ENCODE assay signal across 1 cellular context in the genomic region with DNA sequence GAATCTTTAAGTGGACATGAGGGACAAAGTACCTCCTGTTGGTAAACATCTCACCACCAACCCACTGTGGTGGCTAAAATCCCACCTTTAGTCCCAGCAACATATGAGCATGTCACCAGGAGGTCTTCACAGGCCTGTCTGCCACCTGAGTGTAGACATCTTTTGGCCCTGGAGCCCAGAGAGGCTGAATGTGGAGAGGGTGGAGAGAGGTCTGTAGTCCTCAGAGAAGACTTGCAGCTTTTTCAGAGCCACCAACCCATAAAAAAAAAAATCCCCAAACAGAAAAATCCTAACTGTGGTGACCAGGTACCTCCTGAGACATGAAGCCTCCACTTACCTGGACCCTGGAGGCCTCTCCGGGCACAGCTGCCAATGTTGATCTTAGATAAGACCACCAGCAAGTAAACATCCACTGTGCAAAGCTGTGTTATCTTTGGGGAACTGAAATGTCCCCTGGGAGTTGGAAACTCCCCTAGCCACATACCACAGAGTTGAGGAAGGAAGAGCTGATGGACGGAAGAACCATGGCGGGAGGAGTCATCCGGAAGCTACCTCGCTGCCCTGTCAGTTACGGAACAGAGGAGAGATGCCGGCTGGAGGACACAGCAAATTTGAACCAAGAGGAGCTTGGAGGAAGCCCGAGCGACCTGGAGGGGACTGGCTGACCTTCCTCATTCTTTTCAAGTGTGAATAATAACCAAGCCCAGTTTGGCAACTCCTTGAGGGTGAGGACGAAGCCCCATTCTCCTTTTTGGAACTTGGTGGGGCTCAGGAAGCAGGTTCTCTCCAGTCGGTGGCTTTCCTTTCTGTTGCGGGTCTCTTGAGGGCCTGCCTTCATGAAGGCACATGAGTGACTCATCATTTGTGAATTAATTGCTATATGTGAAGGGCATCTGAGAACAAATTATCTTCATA.
TF ChIP-seq lines count a peak whose summit lies in the region.

A gene with protein sequence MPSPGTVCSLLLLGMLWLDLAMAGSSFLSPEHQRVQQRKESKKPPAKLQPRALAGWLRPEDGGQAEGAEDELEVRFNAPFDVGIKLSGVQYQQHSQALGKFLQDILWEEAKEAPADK (minus strand): TSS at position 443 of the 915 bp plus-strand sequence. CDS start 2,767 bp downstream, outside the sequence.

TF ChIP-seq in HepG2, 621 proteins besides CTCF, POLR2A, EP300 and RAD21 (continued from another document and continues in another):
- TF ChIP-seq, protein P1, sequence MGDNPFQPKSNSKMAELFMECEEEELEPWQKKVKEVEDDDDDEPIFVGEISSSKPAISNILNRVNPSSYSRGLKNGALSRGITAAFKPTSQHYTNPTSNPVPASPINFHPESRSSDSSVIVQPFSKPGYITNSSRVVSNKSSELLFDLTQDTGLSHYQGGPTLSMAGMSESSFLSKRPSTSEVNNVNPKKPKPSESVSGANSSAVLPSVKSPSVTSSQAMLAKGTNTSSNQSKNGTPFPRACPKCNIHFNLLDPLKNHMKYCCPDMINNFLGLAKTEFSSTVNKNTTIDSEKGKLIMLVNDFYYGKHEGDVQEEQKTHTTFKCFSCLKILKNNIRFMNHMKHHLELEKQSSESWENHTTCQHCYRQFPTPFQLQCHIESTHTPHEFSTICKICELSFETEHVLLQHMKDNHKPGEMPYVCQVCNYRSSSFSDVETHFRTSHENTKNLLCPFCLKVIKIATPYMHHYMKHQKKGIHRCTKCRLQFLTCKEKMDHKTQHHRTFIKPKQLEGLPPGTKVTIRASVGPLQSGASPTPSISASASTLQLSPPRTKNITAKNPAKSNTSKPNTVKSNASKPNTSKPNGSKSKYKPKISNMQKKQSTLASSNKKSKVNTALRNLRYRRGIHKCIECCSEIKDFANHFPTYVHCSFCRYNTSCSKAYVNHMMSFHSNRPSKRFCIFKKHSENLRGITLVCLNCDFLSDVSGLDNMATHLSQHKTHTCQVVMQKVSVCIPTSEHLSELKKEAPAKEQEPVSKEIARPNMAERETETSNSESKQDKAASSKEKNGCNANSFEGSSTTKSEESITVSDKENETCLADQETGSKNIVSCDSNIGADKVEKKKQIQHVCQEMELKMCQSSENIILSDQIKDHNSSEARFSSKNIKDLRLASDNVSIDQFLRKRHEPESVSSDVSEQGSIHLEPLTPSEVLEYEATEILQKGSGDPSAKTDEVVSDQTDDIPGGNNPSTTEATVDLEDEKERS (CRISPR knock-in tag; IDR thresholded peaks at IDR 0.05), result no peak
- TF ChIP-seq FOXO1 (CRISPR knock-in tag; IDR thresholded peaks at IDR 0.05) (peak; percentile 83), ZNF605 (CRISPR knock-in tag; IDR thresholded peaks at IDR 0.05) (0 out of 2 replicates have a peak, but pooled peaks have one; percentile 26), ZNF484 (CRISPR knock-in tag; IDR thresholded peaks at IDR 0.05; ENCODE audit: borderline replicate concordance, low read depth) (no peak), ZNF343 (CRISPR knock-in tag; IDR thresholded peaks at IDR 0.05) (no peak), ZNF263 (CRISPR knock-in tag; IDR thresholded peaks at IDR 0.05) (peak; percentile 83), ZNF775 (CRISPR knock-in tag; IDR thresholded peaks at IDR 0.05; ENCODE audit: borderline replicate concordance) (no peak), JDP2 (CRISPR knock-in tag; IDR thresholded peaks at IDR 0.05; ENCODE audit: borderline replicate concordance) (no peak), ZNF816 (CRISPR knock-in tag; IDR thresholded peaks at IDR 0.05; ENCODE audit: borderline replicate concordance) (no peak), SP140L (CRISPR knock-in tag; IDR thresholded peaks at IDR 0.05; ENCODE audit: borderline replicate concordance) (no peak), ZBTB8A (CRISPR knock-in tag; IDR thresholded peaks at IDR 0.05; ENCODE audit: borderline replicate concordance, low read depth) (no peak), ELF1 (CRISPR knock-in tag; IDR thresholded peaks at IDR 0.05) (peak; percentile 59), POGZ (CRISPR knock-in tag; IDR thresholded peaks at IDR 0.05) (0 out of 2 replicates have a peak, but pooled peaks have one; percentile 39), SIX4 (CRISPR knock-in tag; IDR thresholded peaks at IDR 0.05) (0 out of 2 replicates have a peak, but pooled peaks have one; percentile 12), FOXA1 (IDR thresholded peaks at IDR 0.05) (peak; percentile 63), FOXA1 (CRISPR knock-in tag; IDR thresholded peaks at IDR 0.05) (peak; percentile 95), HNRNPH1 (optimal IDR thresholded peaks at IDR 0.05; ENCODE audit: low read depth, low read length) (no peak), RFX5 (IDR thresholded peaks at IDR 0.05; ENCODE audit: low read depth, low read length) (no peak), ZNF431 (CRISPR knock-in tag; IDR thresholded peaks at IDR 0.05; ENCODE audit: borderline replicate concordance, low read depth) (0 out of 2 replicates have a peak, but pooled peaks have one; percentile 54), FOXA3 (CRISPR knock-in tag; IDR thresholded peaks at IDR 0.05) (peak; percentile 92), POLR2AphosphoS5 (IDR thresholded peaks at IDR 0.05; ENCODE audit: low read depth, low read length) (no peak), ZBTB38 (CRISPR knock-in tag; IDR thresholded peaks at IDR 0.05) (peak; percentile 75; the same call in 1 of the 2 replicates), RXRA (CRISPR knock-in tag; IDR thresholded peaks at IDR 0.05) (peak; percentile 47; the same call in 1 of the 2 replicates), ZNF572 (CRISPR knock-in tag; IDR thresholded peaks at IDR 0.05) (no peak)
- TF ChIP-seq, protein P2, sequence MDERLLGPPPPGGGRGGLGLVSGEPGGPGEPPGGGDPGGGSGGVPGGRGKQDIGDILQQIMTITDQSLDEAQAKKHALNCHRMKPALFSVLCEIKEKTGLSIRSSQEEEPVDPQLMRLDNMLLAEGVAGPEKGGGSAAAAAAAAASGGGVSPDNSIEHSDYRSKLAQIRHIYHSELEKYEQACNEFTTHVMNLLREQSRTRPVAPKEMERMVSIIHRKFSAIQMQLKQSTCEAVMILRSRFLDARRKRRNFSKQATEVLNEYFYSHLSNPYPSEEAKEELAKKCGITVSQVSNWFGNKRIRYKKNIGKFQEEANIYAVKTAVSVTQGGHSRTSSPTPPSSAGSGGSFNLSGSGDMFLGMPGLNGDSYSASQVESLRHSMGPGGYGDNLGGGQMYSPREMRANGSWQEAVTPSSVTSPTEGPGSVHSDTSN (CRISPR knock-in tag; IDR thresholded peaks at IDR 0.05), result 0 out of 2 replicates have a peak, but pooled peaks have one; percentile 24
- TF ChIP-seq, protein P3, sequence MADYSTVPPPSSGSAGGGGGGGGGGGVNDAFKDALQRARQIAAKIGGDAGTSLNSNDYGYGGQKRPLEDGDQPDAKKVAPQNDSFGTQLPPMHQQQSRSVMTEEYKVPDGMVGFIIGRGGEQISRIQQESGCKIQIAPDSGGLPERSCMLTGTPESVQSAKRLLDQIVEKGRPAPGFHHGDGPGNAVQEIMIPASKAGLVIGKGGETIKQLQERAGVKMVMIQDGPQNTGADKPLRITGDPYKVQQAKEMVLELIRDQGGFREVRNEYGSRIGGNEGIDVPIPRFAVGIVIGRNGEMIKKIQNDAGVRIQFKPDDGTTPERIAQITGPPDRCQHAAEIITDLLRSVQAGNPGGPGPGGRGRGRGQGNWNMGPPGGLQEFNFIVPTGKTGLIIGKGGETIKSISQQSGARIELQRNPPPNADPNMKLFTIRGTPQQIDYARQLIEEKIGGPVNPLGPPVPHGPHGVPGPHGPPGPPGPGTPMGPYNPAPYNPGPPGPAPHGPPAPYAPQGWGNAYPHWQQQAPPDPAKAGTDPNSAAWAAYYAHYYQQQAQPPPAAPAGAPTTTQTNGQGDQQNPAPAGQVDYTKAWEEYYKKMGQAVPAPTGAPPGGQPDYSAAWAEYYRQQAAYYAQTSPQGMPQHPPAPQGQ (CRISPR knock-in tag; IDR thresholded peaks at IDR 0.05; ENCODE audit: borderline replicate concordance), result no peak
- TF ChIP-seq, protein P4, sequence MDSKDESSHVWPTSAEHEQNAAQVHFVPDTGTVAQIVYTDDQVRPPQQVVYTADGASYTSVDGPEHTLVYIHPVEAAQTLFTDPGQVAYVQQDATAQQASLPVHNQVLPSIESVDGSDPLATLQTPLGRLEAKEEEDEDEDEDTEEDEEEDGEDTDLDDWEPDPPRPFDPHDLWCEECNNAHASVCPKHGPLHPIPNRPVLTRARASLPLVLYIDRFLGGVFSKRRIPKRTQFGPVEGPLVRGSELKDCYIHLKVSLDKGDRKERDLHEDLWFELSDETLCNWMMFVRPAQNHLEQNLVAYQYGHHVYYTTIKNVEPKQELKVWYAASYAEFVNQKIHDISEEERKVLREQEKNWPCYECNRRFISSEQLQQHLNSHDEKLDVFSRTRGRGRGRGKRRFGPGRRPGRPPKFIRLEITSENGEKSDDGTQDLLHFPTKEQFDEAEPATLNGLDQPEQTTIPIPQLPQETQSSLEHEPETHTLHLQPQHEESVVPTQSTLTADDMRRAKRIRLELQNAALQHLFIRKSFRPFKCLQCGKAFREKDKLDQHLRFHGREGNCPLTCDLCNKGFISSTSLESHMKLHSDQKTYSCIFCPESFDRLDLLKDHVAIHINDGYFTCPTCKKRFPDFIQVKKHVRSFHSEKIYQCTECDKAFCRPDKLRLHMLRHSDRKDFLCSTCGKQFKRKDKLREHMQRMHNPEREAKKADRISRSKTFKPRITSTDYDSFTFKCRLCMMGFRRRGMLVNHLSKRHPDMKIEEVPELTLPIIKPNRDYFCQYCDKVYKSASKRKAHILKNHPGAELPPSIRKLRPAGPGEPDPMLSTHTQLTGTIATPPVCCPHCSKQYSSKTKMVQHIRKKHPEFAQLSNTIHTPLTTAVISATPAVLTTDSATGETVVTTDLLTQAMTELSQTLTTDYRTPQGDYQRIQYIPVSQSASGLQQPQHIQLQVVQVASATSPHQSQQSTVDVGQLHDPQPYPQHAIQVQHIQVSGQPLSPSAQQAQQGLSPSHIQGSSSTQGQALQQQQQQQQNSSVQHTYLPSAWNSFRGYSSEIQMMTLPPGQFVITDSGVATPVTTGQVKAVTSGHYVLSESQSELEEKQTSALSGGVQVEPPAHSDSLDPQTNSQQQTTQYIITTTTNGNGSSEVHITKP (CRISPR knock-in tag; IDR thresholded peaks at IDR 0.05; ENCODE audit: low read depth), result peak; percentile 65
- TF ChIP-seq, protein P5, sequence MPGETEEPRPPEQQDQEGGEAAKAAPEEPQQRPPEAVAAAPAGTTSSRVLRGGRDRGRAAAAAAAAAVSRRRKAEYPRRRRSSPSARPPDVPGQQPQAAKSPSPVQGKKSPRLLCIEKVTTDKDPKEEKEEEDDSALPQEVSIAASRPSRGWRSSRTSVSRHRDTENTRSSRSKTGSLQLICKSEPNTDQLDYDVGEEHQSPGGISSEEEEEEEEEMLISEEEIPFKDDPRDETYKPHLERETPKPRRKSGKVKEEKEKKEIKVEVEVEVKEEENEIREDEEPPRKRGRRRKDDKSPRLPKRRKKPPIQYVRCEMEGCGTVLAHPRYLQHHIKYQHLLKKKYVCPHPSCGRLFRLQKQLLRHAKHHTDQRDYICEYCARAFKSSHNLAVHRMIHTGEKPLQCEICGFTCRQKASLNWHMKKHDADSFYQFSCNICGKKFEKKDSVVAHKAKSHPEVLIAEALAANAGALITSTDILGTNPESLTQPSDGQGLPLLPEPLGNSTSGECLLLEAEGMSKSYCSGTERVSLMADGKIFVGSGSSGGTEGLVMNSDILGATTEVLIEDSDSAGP (CRISPR knock-in tag; IDR thresholded peaks at IDR 0.05; ENCODE audit: borderline replicate concordance), result 0 out of 2 replicates have a peak, but pooled peaks have one; percentile 15
- TF ChIP-seq, protein P6, sequence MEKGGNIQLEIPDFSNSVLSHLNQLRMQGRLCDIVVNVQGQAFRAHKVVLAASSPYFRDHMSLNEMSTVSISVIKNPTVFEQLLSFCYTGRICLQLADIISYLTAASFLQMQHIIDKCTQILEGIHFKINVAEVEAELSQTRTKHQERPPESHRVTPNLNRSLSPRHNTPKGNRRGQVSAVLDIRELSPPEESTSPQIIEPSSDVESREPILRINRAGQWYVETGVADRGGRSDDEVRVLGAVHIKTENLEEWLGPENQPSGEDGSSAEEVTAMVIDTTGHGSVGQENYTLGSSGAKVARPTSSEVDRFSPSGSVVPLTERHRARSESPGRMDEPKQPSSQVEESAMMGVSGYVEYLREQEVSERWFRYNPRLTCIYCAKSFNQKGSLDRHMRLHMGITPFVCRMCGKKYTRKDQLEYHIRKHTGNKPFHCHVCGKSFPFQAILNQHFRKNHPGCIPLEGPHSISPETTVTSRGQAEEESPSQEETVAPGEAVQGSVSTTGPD (CRISPR knock-in tag; IDR thresholded peaks at IDR 0.05), result peak; percentile 36; the same call in 1 of the 2 replicates
- TF ChIP-seq, protein P7, sequence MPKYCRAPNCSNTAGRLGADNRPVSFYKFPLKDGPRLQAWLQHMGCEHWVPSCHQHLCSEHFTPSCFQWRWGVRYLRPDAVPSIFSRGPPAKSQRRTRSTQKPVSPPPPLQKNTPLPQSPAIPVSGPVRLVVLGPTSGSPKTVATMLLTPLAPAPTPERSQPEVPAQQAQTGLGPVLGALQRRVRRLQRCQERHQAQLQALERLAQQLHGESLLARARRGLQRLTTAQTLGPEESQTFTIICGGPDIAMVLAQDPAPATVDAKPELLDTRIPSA (CRISPR knock-in tag; IDR thresholded peaks at IDR 0.05; ENCODE audit: borderline replicate concordance), result no peak
- TF ChIP-seq, protein P8, sequence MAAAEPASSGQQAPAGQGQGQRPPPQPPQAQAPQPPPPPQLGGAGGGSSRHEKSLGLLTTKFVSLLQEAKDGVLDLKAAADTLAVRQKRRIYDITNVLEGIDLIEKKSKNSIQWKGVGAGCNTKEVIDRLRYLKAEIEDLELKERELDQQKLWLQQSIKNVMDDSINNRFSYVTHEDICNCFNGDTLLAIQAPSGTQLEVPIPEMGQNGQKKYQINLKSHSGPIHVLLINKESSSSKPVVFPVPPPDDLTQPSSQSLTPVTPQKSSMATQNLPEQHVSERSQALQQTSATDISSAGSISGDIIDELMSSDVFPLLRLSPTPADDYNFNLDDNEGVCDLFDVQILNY (CRISPR knock-in tag; conservative IDR thresholded peaks at IDR 0.05), result no peak
- TF ChIP-seq, protein P9, sequence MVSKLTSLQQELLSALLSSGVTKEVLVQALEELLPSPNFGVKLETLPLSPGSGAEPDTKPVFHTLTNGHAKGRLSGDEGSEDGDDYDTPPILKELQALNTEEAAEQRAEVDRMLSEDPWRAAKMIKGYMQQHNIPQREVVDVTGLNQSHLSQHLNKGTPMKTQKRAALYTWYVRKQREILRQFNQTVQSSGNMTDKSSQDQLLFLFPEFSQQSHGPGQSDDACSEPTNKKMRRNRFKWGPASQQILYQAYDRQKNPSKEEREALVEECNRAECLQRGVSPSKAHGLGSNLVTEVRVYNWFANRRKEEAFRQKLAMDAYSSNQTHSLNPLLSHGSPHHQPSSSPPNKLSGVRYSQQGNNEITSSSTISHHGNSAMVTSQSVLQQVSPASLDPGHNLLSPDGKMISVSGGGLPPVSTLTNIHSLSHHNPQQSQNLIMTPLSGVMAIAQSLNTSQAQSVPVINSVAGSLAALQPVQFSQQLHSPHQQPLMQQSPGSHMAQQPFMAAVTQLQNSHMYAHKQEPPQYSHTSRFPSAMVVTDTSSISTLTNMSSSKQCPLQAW (CRISPR knock-in tag; IDR thresholded peaks at IDR 0.05), result peak; percentile 45; the same call in 1 of the 2 replicates
